In genomic region chr9:37197158-37198033, GRCh38 we compare ENCODE assay signal across 8 cellular contexts.
A peak's percentile ranks its signal among the peaks of the same experiment; 100 is the strongest.
DNase-seq lines count a peak whose midpoint lies in the region; ATAC-seq and TF ChIP-seq lines count a peak whose summit lies in the region.

No MANE protein-coding gene starts in this region.

- no peak for TF ChIP-seq CTCF in GM06990 (IDR thresholded peaks at IDR 0.05; ENCODE audit: insufficient read depth, low read length, poor library complexity, severe bottlenecking)
- no peak for TF ChIP-seq CTCF in cardiac fibroblast (IDR thresholded peaks at IDR 0.05; ENCODE audit: low read depth, low read length)

- H3K4me3 Mint-ChIP-seq in stimulated activated naive CD8-positive, alpha-beta T cell treated with anti-CD3 and anti-CD28 coated beads, Interleukin-15, amount 100 ng/mL, for 72 hours: peak overlapping the region; percentile 55 to 67

- H3K27me3 ChIP-seq in GM06990 (replicated peaks; ENCODE audit: control insufficient read depth, insufficient read depth, low read length): no peaks in the 10 kb centered on the region

- H3K36me3 ChIP-seq in GM06990 (ENCODE audit: control insufficient read depth, insufficient read depth, low read length): no peaks in the 10 kb centered on the region

- no peaks in the 10 kb centered on the region for H3K27me3 Mint-ChIP-seq in stimulated activated naive CD8-positive, alpha-beta T cell treated with anti-CD3 and anti-CD28 coated beads, Interleukin-15, amount 100 ng/mL, for 72 hours

- DNase-seq in GM06990 (ENCODE audit: extremely low read depth, insufficient read length) (peak; percentile 71), NCI-H2171 (lab: John Stamatoyannopoulos, UW) (peak; percentile 25), cardiac fibroblast (ENCODE audit: low read depth in 2 of 2) (peak; percentile 49 to 74), T-helper 1 cell (no peak), ureter (ENCODE audit: low spot score) (no peak)
- DNase-seq in stimulated activated naive CD8-positive, alpha-beta T cell treated with anti-CD3 and anti-CD28 coated beads, Interleukin-15, amount 100 ng/mL, for 72 hours: no peak

- peak overlapping the region; percentile 28 to 93 for H3K27ac Mint-ChIP-seq in stimulated activated naive CD8-positive, alpha-beta T cell treated with anti-CD3 and anti-CD28 coated beads, Interleukin-15, amount 100 ng/mL, for 72 hours

- H3K9me3 Mint-ChIP-seq in stimulated activated naive CD8-positive, alpha-beta T cell treated with anti-CD3 and anti-CD28 coated beads, Interleukin-15, amount 100 ng/mL, for 72 hours: peaks cover 0 to 4% of the 10 kb centered on the region in 2 donors

- peak overlapping the region; percentile 4; the same call in 1 of the 2 replicates for H3K4me3 ChIP-seq in GM06990 (replicated peaks; ENCODE audit: low read depth, low read length)
- no peak overlapping the region for H3K4me3 ChIP-seq in cardiac fibroblast (replicated peaks in 1 of 2; ENCODE audit: low read depth in 2 of 2, low read length in 2 of 2)

- H3K4me1 Mint-ChIP-seq in stimulated activated naive CD8-positive, alpha-beta T cell treated with anti-CD3 and anti-CD28 coated beads, Interleukin-15, amount 100 ng/mL, for 72 hours: peaks cover 56% of the 10 kb centered on the region

- peak; percentile 61 for ATAC-seq in GM21786 (IDR thresholded peaks at IDR 0.05; ENCODE audit: unreplicated experiment)
- ATAC-seq in stimulated activated naive CD8-positive, alpha-beta T cell treated with anti-CD3 and anti-CD28 coated beads, Interleukin-15, amount 100 ng/mL, for 72 hours: peak; percentile 79
- no peak for ATAC-seq in GM18870 (IDR thresholded peaks at IDR 0.05; ENCODE audit: unreplicated experiment)

Comparison
In these comparisons a context has a peak if more than half of its experiments do, and no peak if none do; other contexts are left out.
1. DNase-seq: peak in GM06990 (single experiment), NCI-H2171 (single experiment) and cardiac fibroblast (2 of 2); none in stimulated activated naive CD8-positive, alpha-beta T cell treated with anti-CD3 and anti-CD28 coated beads, Interleukin-15, amount 100 ng/mL, for 72 hours (0 of 2), T-helper 1 cell (0 of 5) and ureter (single experiment).